1 cellular context compared by ENCODE assay signal in the genomic region with DNA sequence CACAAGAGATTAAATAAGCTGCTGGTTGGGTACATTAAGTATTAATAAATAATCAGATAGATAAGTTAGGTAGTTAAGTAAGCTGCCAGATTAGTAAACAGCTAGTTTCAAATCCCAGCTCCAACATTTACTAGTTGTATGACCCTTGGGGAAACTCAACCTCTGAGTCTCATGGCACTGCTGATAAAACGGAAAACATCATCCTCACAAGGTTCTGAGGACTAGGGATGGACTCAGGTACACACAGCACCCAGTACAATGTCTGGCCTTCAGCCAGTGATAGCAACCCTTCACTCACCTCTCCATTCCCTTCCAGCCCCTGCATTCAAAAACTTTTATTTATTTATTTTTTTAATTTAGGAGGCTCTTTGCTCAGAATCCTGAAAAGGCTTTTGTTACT.
TF ChIP-seq lines count a peak whose summit lies in the region.

No MANE protein-coding gene starts in this region.

TF ChIP-seq in SK-N-SH, 30 proteins besides CTCF, POLR2A, EP300 and RAD21 (continued from another document):
- TF ChIP-seq, protein P1, sequence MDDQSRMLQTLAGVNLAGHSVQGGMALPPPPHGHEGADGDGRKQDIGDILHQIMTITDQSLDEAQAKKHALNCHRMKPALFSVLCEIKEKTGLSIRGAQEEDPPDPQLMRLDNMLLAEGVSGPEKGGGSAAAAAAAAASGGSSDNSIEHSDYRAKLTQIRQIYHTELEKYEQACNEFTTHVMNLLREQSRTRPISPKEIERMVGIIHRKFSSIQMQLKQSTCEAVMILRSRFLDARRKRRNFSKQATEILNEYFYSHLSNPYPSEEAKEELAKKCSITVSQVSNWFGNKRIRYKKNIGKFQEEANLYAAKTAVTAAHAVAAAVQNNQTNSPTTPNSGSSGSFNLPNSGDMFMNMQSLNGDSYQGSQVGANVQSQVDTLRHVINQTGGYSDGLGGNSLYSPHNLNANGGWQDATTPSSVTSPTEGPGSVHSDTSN (IDR thresholded peaks at IDR 0.05), result no peak
- TF ChIP-seq, protein P2, sequence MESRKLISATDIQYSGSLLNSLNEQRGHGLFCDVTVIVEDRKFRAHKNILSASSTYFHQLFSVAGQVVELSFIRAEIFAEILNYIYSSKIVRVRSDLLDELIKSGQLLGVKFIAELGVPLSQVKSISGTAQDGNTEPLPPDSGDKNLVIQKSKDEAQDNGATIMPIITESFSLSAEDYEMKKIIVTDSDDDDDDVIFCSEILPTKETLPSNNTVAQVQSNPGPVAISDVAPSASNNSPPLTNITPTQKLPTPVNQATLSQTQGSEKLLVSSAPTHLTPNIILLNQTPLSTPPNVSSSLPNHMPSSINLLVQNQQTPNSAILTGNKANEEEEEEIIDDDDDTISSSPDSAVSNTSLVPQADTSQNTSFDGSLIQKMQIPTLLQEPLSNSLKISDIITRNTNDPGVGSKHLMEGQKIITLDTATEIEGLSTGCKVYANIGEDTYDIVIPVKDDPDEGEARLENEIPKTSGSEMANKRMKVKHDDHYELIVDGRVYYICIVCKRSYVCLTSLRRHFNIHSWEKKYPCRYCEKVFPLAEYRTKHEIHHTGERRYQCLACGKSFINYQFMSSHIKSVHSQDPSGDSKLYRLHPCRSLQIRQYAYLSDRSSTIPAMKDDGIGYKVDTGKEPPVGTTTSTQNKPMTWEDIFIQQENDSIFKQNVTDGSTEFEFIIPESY (IDR thresholded peaks at IDR 0.05; ENCODE audit: borderline replicate concordance, low read depth), result no peak
- TF ChIP-seq CHD2 (IDR thresholded peaks at IDR 0.05; ENCODE audit: low read length, partially characterized antibody) (no peak), NRF1 (IDR thresholded peaks at IDR 0.05; ENCODE audit: low read depth, low read length) (no peak), RCOR1 (IDR thresholded peaks at IDR 0.05; ENCODE audit: low read length) (no peak), YY1 (IDR thresholded peaks at IDR 0.05; ENCODE audit: low read depth) (no peak)
- TF ChIP-seq, protein P3, sequence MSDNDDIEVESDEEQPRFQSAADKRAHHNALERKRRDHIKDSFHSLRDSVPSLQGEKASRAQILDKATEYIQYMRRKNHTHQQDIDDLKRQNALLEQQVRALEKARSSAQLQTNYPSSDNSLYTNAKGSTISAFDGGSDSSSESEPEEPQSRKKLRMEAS (IDR thresholded peaks at IDR 0.05; ENCODE audit: low read depth), result no peak
TF ChIP-seq in SK-N-SH: peak in this region for 0.
